33 cellular contexts compared by ENCODE assay signal in the genomic region with DNA sequence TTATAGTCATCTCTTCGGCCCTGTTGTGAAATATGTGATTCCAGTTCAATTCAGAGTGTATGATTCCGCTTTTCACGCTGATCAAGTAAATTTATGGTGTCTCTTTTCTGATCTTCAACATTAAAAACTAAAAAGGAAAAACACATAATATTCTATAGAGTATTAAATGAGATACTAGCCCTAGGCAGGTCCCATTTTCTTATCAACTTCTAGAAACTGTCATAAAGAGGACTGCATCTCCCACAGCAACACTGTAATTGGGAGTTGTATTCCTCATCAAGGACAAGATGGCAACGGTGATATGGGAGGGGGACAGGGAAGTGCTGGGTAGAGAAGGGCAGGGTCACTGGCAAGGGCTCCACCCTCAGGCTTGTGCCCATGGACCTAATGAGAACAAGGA.
"Had no signal": no experiment of that assay in that cellular context is flagged by ENCODE, and none has a peak within 500 bp of the region (broad histone marks: within the 10 kb centered on the region; RNA-seq: fewer than 3 reads in every experiment).

No MANE protein-coding gene starts in this region.

- H3K4me1 ChIP-seq: body of pancreas had no signal

- H3K27ac Mint-ChIP-seq: activated B cell treated with CpG ODN at 0.5 μM for 24 hours; activated CD4-positive, alpha-beta memory T cell treated with anti-CD3 and anti-CD28 coated beads for 36 hours; activated CD4-positive, alpha-beta T cell treated with anti-CD3 and anti-CD28 coated beads, Interleukin-2, amount 10 ng/mL, durations not matched to agents 24 days and 14 days; activated CD8-positive, alpha-beta T cell treated with anti-CD3 and anti-CD28 coated beads for 36 hours; activated naive CD4-positive, alpha-beta T cell treated with anti-CD3 and anti-CD28 coated beads for 36 hours; activated naive CD8-positive, alpha-beta T cell treated with anti-CD3 and anti-CD28 coated beads for 36 hours; activated T-cell treated with anti-CD3 and anti-CD28 coated beads, Interleukin-2, amount 50 U/mL, for 72 hours; activated T-helper 2 cell treated with anti-CD3 and anti-CD28 coated beads, Interferon-gamma antibody, Interleukin-2, Interleukin-4, amounts not matched to agents 10 μg/mL and 5 μg/mL and 100 μg/mL, durations not matched to agents 14 hours and 24 hours and 36 hours; T-helper 1 cell treated with Interleukin-12 subunit alpha and Interleukin-12 subunit beta and Interleukin-4 antibody, amounts not matched to agents 30 μg/mL and 1 μg/mL, for 36 hours; T-helper 2 cell treated with Interferon-gamma antibody and Interleukin-4, amounts not matched to agents 5 μg/mL and 100 μg/mL, for 36 hours had no signal

- H3K27me3 ChIP-seq: adrenal gland, body of pancreas had no signal

- H3K4me3 ChIP-seq: adrenal gland, body of pancreas had no signal

- H3K9me3 Mint-ChIP-seq: activated B cell treated with CpG ODN at 0.5 μM for 24 hours; activated T-cell treated with anti-CD3 and anti-CD28 coated beads, Interleukin-2, amount 50 U/mL, for 72 hours; activated T-helper 2 cell treated with anti-CD3 and anti-CD28 coated beads, Interferon-gamma antibody, Interleukin-2, Interleukin-4, amounts not matched to agents 10 μg/mL and 5 μg/mL and 100 μg/mL, durations not matched to agents 14 hours and 24 hours and 36 hours; T-helper 1 cell treated with Interleukin-12 subunit alpha and Interleukin-12 subunit beta and Interleukin-4 antibody, amounts not matched to agents 30 μg/mL and 1 μg/mL, for 36 hours; T-helper 2 cell treated with Interferon-gamma antibody and Interleukin-4, amounts not matched to agents 5 μg/mL and 100 μg/mL, for 36 hours had no signal

- H3K9me3 ChIP-seq: adrenal gland, body of pancreas had no signal

- H3K27me3 Mint-ChIP-seq: activated B cell treated with CpG ODN at 0.5 μM for 24 hours; activated CD4-positive, alpha-beta memory T cell treated with anti-CD3 and anti-CD28 coated beads for 36 hours; activated CD4-positive, alpha-beta T cell treated with anti-CD3 and anti-CD28 coated beads, Interleukin-2, amount 10 ng/mL, durations not matched to agents 24 days and 14 days; activated CD8-positive, alpha-beta T cell treated with anti-CD3 and anti-CD28 coated beads for 36 hours; activated naive CD8-positive, alpha-beta T cell treated with anti-CD3 and anti-CD28 coated beads for 36 hours had no signal

- H3K27ac ChIP-seq: adrenal gland, body of pancreas, VCaP had no signal

- H3K4me1 Mint-ChIP-seq: activated B cell treated with CpG ODN at 0.5 μM for 24 hours had no signal

- DNase-seq: activated B cell treated with CpG ODN at 0.5 μM for 24 hours; activated CD4-positive, alpha-beta memory T cell treated with anti-CD3 and anti-CD28 coated beads for 36 hours; activated CD4-positive, alpha-beta T cell treated with anti-CD3 and anti-CD28 coated beads for 4 hours; activated CD4-positive, alpha-beta T cell treated with anti-CD3 and anti-CD28 coated beads, Interleukin-2, amount 10 ng/mL, durations not matched to agents 24 days and 14 days; activated CD4-positive, alpha-beta T cell treated with anti-CD3 and anti-CD28 coated beads, Interleukin-2, amount 50 U/mL, for 1 hour; activated CD4-positive, alpha-beta T cell treated with anti-CD3 and anti-CD28 coated beads, Interleukin-2, amount 50 U/mL, for 4 hours; activated CD4-positive, CD25-positive, alpha-beta regulatory T cell treated with anti-CD3 and anti-CD28 coated beads, Interleukin-2, amount 50 U/mL, for 72 hours; activated CD8-positive, alpha-beta memory T cell treated with anti-CD3 and anti-CD28 coated beads, Interleukin-2, amount 50 U/mL, for 4 hours; activated CD8-positive, alpha-beta T cell treated with anti-CD3 and anti-CD28 coated beads for 36 hours; activated effector memory CD4-positive, alpha-beta T cell treated with Interleukin-2 at 50 U/mL for 16 hours; activated gamma-delta T cell treated with Interleukin-2 at 50 U/mL for 16 hours; activated naive CD4-positive, alpha-beta T cell; activated naive CD4-positive, alpha-beta T cell treated with anti-CD3 and anti-CD28 coated beads for 36 hours; activated naive CD4-positive, alpha-beta T cell treated with anti-CD3 and anti-CD28 coated beads, Interleukin-2, amount 50 U/mL, for 16 hours; activated naive CD8-positive, alpha-beta T cell treated with anti-CD3 and anti-CD28 coated beads for 36 hours; activated T-cell treated with anti-CD3 and anti-CD28 coated beads for 4 hours; activated T-cell treated with anti-CD3 and anti-CD28 coated beads, Interleukin-2, amount 50 U/mL, for 1 hour; activated T-cell treated with anti-CD3 and anti-CD28 coated beads, Interleukin-2, amount 50 U/mL, for 4 hours; activated T-cell treated with anti-CD3 and anti-CD28 coated beads, Interleukin-2, amount 50 U/mL, for 72 hours; adrenal gland; amniotic stem cell; aorta; body of pancreas; central memory CD4-positive, alpha-beta T cell; SW 1271; T-helper 1 cell; T-helper 2 cell; T-helper 9 cell had no signal

- H3K4me3 Mint-ChIP-seq: activated B cell treated with CpG ODN at 0.5 μM for 24 hours; activated CD4-positive, alpha-beta memory T cell treated with anti-CD3 and anti-CD28 coated beads for 36 hours; activated CD4-positive, alpha-beta T cell treated with anti-CD3 and anti-CD28 coated beads, Interleukin-2, amount 10 ng/mL, durations not matched to agents 24 days and 14 days; activated CD8-positive, alpha-beta T cell treated with anti-CD3 and anti-CD28 coated beads for 36 hours; activated naive CD4-positive, alpha-beta T cell treated with anti-CD3 and anti-CD28 coated beads for 36 hours; activated naive CD8-positive, alpha-beta T cell treated with anti-CD3 and anti-CD28 coated beads for 36 hours; activated T-cell treated with anti-CD3 and anti-CD28 coated beads, Interleukin-2, amount 50 U/mL, for 4 hours; activated T-cell treated with anti-CD3 and anti-CD28 coated beads, Interleukin-2, amount 50 U/mL, for 72 hours; T-helper 1 cell treated with Interleukin-12 subunit alpha and Interleukin-12 subunit beta and Interleukin-4 antibody, amounts not matched to agents 30 μg/mL and 1 μg/mL, for 36 hours; T-helper 2 cell treated with Interferon-gamma antibody and Interleukin-4, amounts not matched to agents 5 μg/mL and 100 μg/mL, for 36 hours had no signal

- ATAC-seq: activated CD8-positive, alpha-beta T cell treated with anti-CD3 and anti-CD28 coated beads for 36 hours; activated naive CD4-positive, alpha-beta T cell treated with anti-CD3 and anti-CD28 coated beads, Interleukin-2, amount 50 U/mL, for 72 hours; activated T-cell treated with anti-CD3 and anti-CD28 coated beads, Interleukin-2, amount 50 U/mL, for 4 hours; activated T-cell treated with anti-CD3 and anti-CD28 coated beads, Interleukin-2, amount 50 U/mL, for 72 hours; body of pancreas had no signal
